Comparison of ENCODE assay signal across 12 cellular contexts in genomic region chr1:236020359-236021000, GRCh38. TPM values are rescaled to one million over a fixed set of nuclear protein-coding genes. Genes with fewer than 3 reads are reported as not detected.
DNase-seq lines count a peak whose midpoint lies in the region; TF ChIP-seq lines count a peak whose summit lies in the region.
"Had no signal": no experiment of that assay in that cellular context is flagged by ENCODE, and none has a peak within 500 bp of the region (broad histone marks: within the 10 kb centered on the region; RNA-seq: fewer than 3 reads in every experiment).

No MANE protein-coding gene starts in this region.

- no peaks in the 10 kb centered on the region for H3K9me3 Mint-ChIP-seq in activated CD4-positive, alpha-beta memory T cell treated with anti-CD3 and anti-CD28 coated beads, Interleukin-2, amount 10 ng/mL, durations not matched to agents 7 days and 5 days
- no peaks in the 10 kb centered on the region for H3K9me3 Mint-ChIP-seq in activated CD4-positive, alpha-beta T cell treated with anti-CD3 and anti-CD28 coated beads, Interleukin-2, amount 10 ng/mL, durations not matched to agents 7 days and 5 days
- H3K9me3 Mint-ChIP-seq: activated B cell treated with CpG ODN at 0.5 μM for 24 hours; activated T-cell treated with anti-CD3 and anti-CD28 coated beads, Interleukin-2, amount 50 U/mL, for 72 hours; stimulated activated effector memory CD8-positive, alpha-beta T cell treated with anti-CD3 and anti-CD28 coated beads, Interleukin-12 subunit alpha, Interleukin-12 subunit beta, amount 100 ng/mL, for 72 hours had no signal

- H3K9ac ChIP-seq in skeletal muscle tissue (ENCODE audit: low read depth in 1 of 3, low read length in 3 of 3), result no peak overlapping the region

- no peaks in the 10 kb centered on the region for H3K36me3 Mint-ChIP-seq in activated CD4-positive, alpha-beta memory T cell treated with anti-CD3 and anti-CD28 coated beads, Interleukin-2, amount 10 ng/mL, durations not matched to agents 7 days and 5 days (ENCODE audit: low read depth)
- H3K36me3 Mint-ChIP-seq in activated CD4-positive, alpha-beta T cell treated with anti-CD3 and anti-CD28 coated beads, Interleukin-2, amount 10 ng/mL, durations not matched to agents 7 days and 5 days (ENCODE audit: low read depth), result no peaks in the 10 kb centered on the region
- H3K36me3 Mint-ChIP-seq: stimulated activated effector memory CD8-positive, alpha-beta T cell treated with anti-CD3 and anti-CD28 coated beads, Interleukin-12 subunit alpha, Interleukin-12 subunit beta, amount 100 ng/mL, for 72 hours had no signal

- in situ Hi-C loops in GM13977 (cut with MboI; ENCODE audit: low pct_unique_long_range_greater_than_20kb, low sequenced_read_pairs, unreplicated experiment), result no loop called here

- peaks cover 16% of the 10 kb centered on the region for H3K27me3 Mint-ChIP-seq in activated CD4-positive, alpha-beta memory T cell treated with anti-CD3 and anti-CD28 coated beads, Interleukin-2, amount 10 ng/mL, durations not matched to agents 7 days and 5 days
- H3K27me3 Mint-ChIP-seq in activated CD4-positive, alpha-beta T cell treated with anti-CD3 and anti-CD28 coated beads, Interleukin-2, amount 10 ng/mL, durations not matched to agents 7 days and 5 days, result peaks cover 10% of the 10 kb centered on the region

- no peak overlapping the region for H3K27ac Mint-ChIP-seq in activated CD4-positive, alpha-beta memory T cell treated with anti-CD3 and anti-CD28 coated beads, Interleukin-2, amount 10 ng/mL, durations not matched to agents 7 days and 5 days
- no peak overlapping the region for H3K27ac Mint-ChIP-seq in activated CD4-positive, alpha-beta T cell treated with anti-CD3 and anti-CD28 coated beads, Interleukin-2, amount 10 ng/mL, durations not matched to agents 7 days and 5 days
- H3K27ac Mint-ChIP-seq: activated B cell treated with CpG ODN at 0.5 μM for 24 hours; activated T-cell treated with anti-CD3 and anti-CD28 coated beads, Interleukin-2, amount 50 U/mL, for 72 hours; stimulated activated effector memory CD8-positive, alpha-beta T cell treated with anti-CD3 and anti-CD28 coated beads, Interleukin-12 subunit alpha, Interleukin-12 subunit beta, amount 100 ng/mL, for 72 hours had no signal

- H3K4me3 ChIP-seq in skeletal muscle tissue (ENCODE audit: low read length in 3 of 3), result no peak overlapping the region
- H3K4me3 ChIP-seq in BE2C (ENCODE audit: low read depth, low read length), result no peak overlapping the region

- H3K4me1 Mint-ChIP-seq in activated CD4-positive, alpha-beta memory T cell treated with anti-CD3 and anti-CD28 coated beads, Interleukin-2, amount 10 ng/mL, durations not matched to agents 7 days and 5 days, result no peaks in the 10 kb centered on the region
- no peaks in the 10 kb centered on the region for H3K4me1 Mint-ChIP-seq in activated CD4-positive, alpha-beta T cell treated with anti-CD3 and anti-CD28 coated beads, Interleukin-2, amount 10 ng/mL, durations not matched to agents 7 days and 5 days
- H3K4me1 Mint-ChIP-seq: activated B cell treated with CpG ODN at 0.5 μM for 24 hours; stimulated activated effector memory CD8-positive, alpha-beta T cell treated with anti-CD3 and anti-CD28 coated beads, Interleukin-12 subunit alpha, Interleukin-12 subunit beta, amount 100 ng/mL, for 72 hours had no signal

- H3K36me3 ChIP-seq in skeletal muscle tissue (ENCODE audit: control insufficient read depth in 3 of 3, insufficient read depth in 3 of 3, low read length in 3 of 3), result peaks cover 0 to 7% (median 7%) of the 10 kb centered on the region in 3 donors
- H3K36me3 ChIP-seq in BE2C, result no peaks in the 10 kb centered on the region

- H3K4me1 ChIP-seq in skeletal muscle tissue (ENCODE audit: control insufficient read depth in 3 of 3, insufficient read depth in 3 of 3, low read length in 3 of 3) (peaks cover 13 to 25% (median 22%) of the 10 kb centered on the region in 3 donors), BE2C (no peaks in the 10 kb centered on the region)

- DNase-seq in GM03348 (ENCODE audit: low spot score) (peak; percentile 73), astrocyte of the hippocampus (ENCODE audit: low read depth, low spot score) (peak; percentile 35), kidney tubule cell (ENCODE audit: low spot score) (peak; percentile 64), GM13977 (ENCODE audit: low spot score) (no peak), BE2C (no peak)
- no peak for DNase-seq in activated CD4-positive, alpha-beta memory T cell treated with anti-CD3 and anti-CD28 coated beads, Interleukin-2, amount 10 ng/mL, durations not matched to agents 7 days and 5 days
- no peak for DNase-seq in activated CD4-positive, alpha-beta T cell treated with anti-CD3 and anti-CD28 coated beads, Interleukin-2, amount 10 ng/mL, durations not matched to agents 7 days and 5 days
- DNase-seq: activated B cell treated with CpG ODN at 0.5 μM for 24 hours; activated T-cell treated with anti-CD3 and anti-CD28 coated beads, Interleukin-2, amount 50 U/mL, for 72 hours; NCI-H146 had no signal

- peak overlapping the region; percentile 57 for H3K27ac ChIP-seq in skeletal muscle tissue (ENCODE audit: low read depth, low read length)

- peaks cover 0 to 2% (median 0%) of the 10 kb centered on the region in 3 donors for H3K27me3 ChIP-seq in skeletal muscle tissue (ENCODE audit: control insufficient read depth in 3 of 3, insufficient read depth in 3 of 3, low read length in 3 of 3)
- no peaks in the 10 kb centered on the region for H3K27me3 ChIP-seq in BE2C

- CTCF ChIA-PET in activated CD4-positive, alpha-beta memory T cell treated with anti-CD3 and anti-CD28 coated beads, Interleukin-2, amount 10 ng/mL, durations not matched to agents 7 days and 5 days (lab: Charles Lee), result no interaction called here
- CTCF ChIA-PET in activated CD4-positive, alpha-beta T cell treated with anti-CD3 and anti-CD28 coated beads, Interleukin-2, amount 10 ng/mL, durations not matched to agents 7 days and 5 days (lab: Charles Lee), result no interaction called here

- POLR2A ChIA-PET in activated CD4-positive, alpha-beta memory T cell treated with anti-CD3 and anti-CD28 coated beads, Interleukin-2, amount 10 ng/mL, durations not matched to agents 7 days and 5 days (lab: Charles Lee), result no interaction called here
- POLR2A ChIA-PET in activated CD4-positive, alpha-beta T cell treated with anti-CD3 and anti-CD28 coated beads, Interleukin-2, amount 10 ng/mL, durations not matched to agents 7 days and 5 days (lab: Charles Lee), result no interaction called here

- TF ChIP-seq CTCF in GM13977 (IDR thresholded peaks at IDR 0.05; ENCODE audit: extremely low read depth, insufficient read depth, missing control alignments) (no peak), BE2C (IDR thresholded peaks at IDR 0.05; ENCODE audit: low read depth, low read length) (no peak)

- H3K9me3 ChIP-seq in skeletal muscle tissue (ENCODE audit: control insufficient read depth in 3 of 3, low read length in 3 of 3) (no peaks in the 10 kb centered on the region), BE2C (no peaks in the 10 kb centered on the region)

- no peak overlapping the region for H3K4me3 Mint-ChIP-seq in activated CD4-positive, alpha-beta memory T cell treated with anti-CD3 and anti-CD28 coated beads, Interleukin-2, amount 10 ng/mL, durations not matched to agents 7 days and 5 days
- no peak overlapping the region for H3K4me3 Mint-ChIP-seq in activated CD4-positive, alpha-beta T cell treated with anti-CD3 and anti-CD28 coated beads, Interleukin-2, amount 10 ng/mL, durations not matched to agents 7 days and 5 days
- H3K4me3 Mint-ChIP-seq: activated B cell treated with CpG ODN at 0.5 μM for 24 hours; activated T-cell treated with anti-CD3 and anti-CD28 coated beads, Interleukin-2, amount 50 U/mL, for 72 hours; stimulated activated effector memory CD8-positive, alpha-beta T cell treated with anti-CD3 and anti-CD28 coated beads, Interleukin-12 subunit alpha, Interleukin-12 subunit beta, amount 100 ng/mL, for 72 hours had no signal

RNA-seq across cellular contexts. Expression of gene NID1, which starts 44.4 kb away (rescaled TPM):
- total RNA-seq in skeletal muscle tissue, result 107 TPM
- not detected for polyA plus RNA-seq in BE2C (2012; ENCODE audit: insufficient read depth, insufficient read length, low read depth)
- under 1 TPM; 0.45 TPM for total RNA-seq in activated CD4-positive, alpha-beta memory T cell treated with anti-CD3 and anti-CD28 coated beads, Interleukin-2, amount 10 ng/mL, durations not matched to agents 7 days and 5 days
- under 1 TPM in 1 of 2 experiments, not detected in 1; 0.08 TPM for total RNA-seq in activated CD4-positive, alpha-beta T cell treated with anti-CD3 and anti-CD28 coated beads, Interleukin-2, amount 10 ng/mL, durations not matched to agents 7 days and 5 days

Comparison
In these comparisons a context has a peak if more than half of its experiments do, and no peak if none do; other contexts are left out.
1. DNase-seq: peak in GM03348 (single experiment), astrocyte of the hippocampus (single experiment) and kidney tubule cell (single experiment); none in GM13977 (single experiment), BE2C (single experiment), activated CD4-positive, alpha-beta memory T cell treated with anti-CD3 and anti-CD28 coated beads, Interleukin-2, amount 10 ng/mL, durations not matched to agents 7 days and 5 days (single experiment) and activated CD4-positive, alpha-beta T cell treated with anti-CD3 and anti-CD28 coated beads, Interleukin-2, amount 10 ng/mL, durations not matched to agents 7 days and 5 days (single experiment).
2. RNA of gene NID1, which starts 44.4 kb away (total RNA-seq): 107 TPM in skeletal muscle tissue (single experiment); 0.45 TPM in activated CD4-positive, alpha-beta memory T cell treated with anti-CD3 and anti-CD28 coated beads, Interleukin-2, amount 10 ng/mL, durations not matched to agents 7 days and 5 days and 0.08 TPM in activated CD4-positive, alpha-beta T cell treated with anti-CD3 and anti-CD28 coated beads, Interleukin-2, amount 10 ng/mL, durations not matched to agents 7 days and 5 days; every median in the first group is over 10 times any median in the second.